19 cellular contexts compared by ENCODE assay signal in the genomic region with DNA sequence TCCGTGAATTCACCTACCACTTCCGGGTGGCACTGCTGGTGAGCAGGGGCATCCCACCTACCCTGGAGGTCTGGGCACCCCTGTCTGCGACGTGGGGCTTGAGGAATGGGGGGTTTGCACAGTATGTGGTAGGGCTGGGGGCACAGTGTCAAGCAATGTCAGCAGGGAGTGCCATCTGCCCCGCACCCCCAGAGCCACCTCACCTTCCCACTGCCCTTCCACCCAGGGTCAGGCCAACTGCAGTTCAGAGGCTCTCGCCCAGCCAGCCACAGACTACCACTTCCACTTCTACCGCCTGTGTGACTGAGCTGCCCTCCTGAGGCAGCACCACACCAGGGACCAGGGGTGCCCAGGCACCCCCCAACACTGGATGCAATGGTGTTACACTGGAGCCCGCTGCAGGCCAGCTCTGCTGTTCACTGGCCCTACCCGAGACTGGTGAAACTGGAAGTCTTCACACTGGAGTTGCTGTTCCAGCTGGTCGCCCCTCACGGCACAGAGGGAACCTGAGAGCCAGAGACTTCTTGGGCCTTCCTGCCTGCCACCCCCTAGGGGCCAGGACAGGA. TPM values are rescaled to one million over a fixed set of nuclear protein-coding genes. Genes with fewer than 3 reads are reported as not detected.
DNase-seq lines count a peak whose midpoint lies in the region; ATAC-seq and TF ChIP-seq lines count a peak whose summit lies in the region.
"Had no signal": no experiment of that assay in that cellular context is flagged by ENCODE, and none has a peak within 500 bp of the region (broad histone marks: within the 10 kb centered on the region; RNA-seq: fewer than 3 reads in every experiment).

No MANE protein-coding gene starts in this region.

- WGBS in mesendoderm (ENCODE audit: extremely low coverage, insufficient coverage, low lambda C conversion rate): no CpG with 5 or more reads among the region's 11 CpGs

- DNase-seq in stimulated activated naive CD8-positive, alpha-beta T cell treated with anti-CD3 and anti-CD28 coated beads, Interleukin-15, amount 100 ng/mL, for 72 hours: no peak
- no peak for DNase-seq in stimulated activated naive CD8-positive, alpha-beta T cell treated with anti-CD3 and anti-CD28 coated beads, Interleukin-15, Interleukin-2, amounts not matched to agents 100 U/mL and 50 U/mL, for 24 hours
- DNase-seq in kidney tubule cell (ENCODE audit: low spot score): peak; percentile 77
- DNase-seq in upper lobe of right lung: peak; percentile 60
- no peak for DNase-seq in occipital lobe (lab: John Stamatoyannopoulos, UW)
- no peak for DNase-seq in mesendoderm
- DNase-seq: activated CD4-positive, alpha-beta T cell treated with anti-CD3 and anti-CD28 coated beads for 36 hours; activated CD8-positive, alpha-beta memory T cell treated with anti-CD3 and anti-CD28 coated beads, Interleukin-2, amount 50 U/mL, for 4 hours; anterior cingulate cortex; CD4-positive, CD25-positive, alpha-beta regulatory T cell; cerebellar nuclear complex; DMS79; NCI-H1092 treated with DMSO at 0.1 percent for 48 hours; NCI-H2107; NCI-H526 treated with DMSO at 0.1 percent for 48 hours; stomach; uterus had no signal

- no peaks in the 10 kb centered on the region for H3K27me3 ChIP-seq in upper lobe of right lung
- H3K27me3 ChIP-seq in mesendoderm (ENCODE audit: insufficient read depth, low read length, poor library complexity): no peaks in the 10 kb centered on the region
- H3K27me3 ChIP-seq: stomach, uterus had no signal

- H3K56ac ChIP-seq in mesendoderm (ENCODE audit: low read length): no peak overlapping the region

- H3K4me2 ChIP-seq in mesendoderm (ENCODE audit: low read length): no peak overlapping the region
- H3K4me2 ChIP-seq: KMS-11 had no signal

- H3K27ac ChIP-seq in upper lobe of right lung: no peak overlapping the region
- H3K27ac ChIP-seq in mesendoderm (ENCODE audit: low read depth, low read length): no peak overlapping the region
- H3K27ac ChIP-seq: KMS-11, SK-N-MC, uterus had no signal

- H3K27me3 Mint-ChIP-seq in stimulated activated naive CD8-positive, alpha-beta T cell treated with anti-CD3 and anti-CD28 coated beads, Interleukin-15, amount 100 ng/mL, for 72 hours: no peaks in the 10 kb centered on the region
- H3K27me3 Mint-ChIP-seq: activated CD4-positive, alpha-beta T cell treated with anti-CD3 and anti-CD28 coated beads for 36 hours; CD4-positive, CD25-positive, alpha-beta regulatory T cell had no signal

- no peak overlapping the region for H3K18ac ChIP-seq in mesendoderm (ENCODE audit: low read length)

- H2BK15ac ChIP-seq in mesendoderm (replicated peaks; ENCODE audit: low read depth): no peak overlapping the region

- H3K9me3 ChIP-seq in upper lobe of right lung: no peaks in the 10 kb centered on the region
- H3K9me3 ChIP-seq: stomach, uterus had no signal

- H3K79me1 ChIP-seq in mesendoderm (ENCODE audit: low read length): peaks cover 8% of the 10 kb centered on the region

- no peak for TF ChIP-seq CTCF in upper lobe of right lung (IDR thresholded peaks at IDR 0.05)

- H3K27ac Mint-ChIP-seq in stimulated activated naive CD8-positive, alpha-beta T cell treated with anti-CD3 and anti-CD28 coated beads, Interleukin-15, amount 100 ng/mL, for 72 hours: no peak overlapping the region
- H3K27ac Mint-ChIP-seq: activated CD4-positive, alpha-beta T cell treated with anti-CD3 and anti-CD28 coated beads for 36 hours; CD4-positive, CD25-positive, alpha-beta regulatory T cell had no signal

- H3K36me3 ChIP-seq in upper lobe of right lung (peaks cover 63% of the 10 kb centered on the region), mesendoderm (ENCODE audit: control insufficient read depth, insufficient read depth, low read length) (peaks cover 8% of the 10 kb centered on the region)
- H3K36me3 ChIP-seq: uterus had no signal

- peak; percentile 6 for ATAC-seq in stimulated activated naive CD8-positive, alpha-beta T cell treated with anti-CD3 and anti-CD28 coated beads, Interleukin-15, amount 100 ng/mL, for 72 hours
- ATAC-seq in stimulated activated naive CD8-positive, alpha-beta T cell treated with anti-CD3 and anti-CD28 coated beads, Interleukin-15, Interleukin-2, amounts not matched to agents 100 U/mL and 50 U/mL, for 24 hours: no peak
- ATAC-seq in upper lobe of right lung: no peak
- ATAC-seq: activated CD4-positive, alpha-beta T cell treated with anti-CD3 and anti-CD28 coated beads for 36 hours had no signal

- no peaks in the 10 kb centered on the region for H3K9me3 Mint-ChIP-seq in stimulated activated naive CD8-positive, alpha-beta T cell treated with anti-CD3 and anti-CD28 coated beads, Interleukin-15, amount 100 ng/mL, for 72 hours
- H3K9me3 Mint-ChIP-seq: CD4-positive, CD25-positive, alpha-beta regulatory T cell had no signal

- H3K4me3 Mint-ChIP-seq in stimulated activated naive CD8-positive, alpha-beta T cell treated with anti-CD3 and anti-CD28 coated beads, Interleukin-15, amount 100 ng/mL, for 72 hours: no peak overlapping the region
- H3K4me3 Mint-ChIP-seq: activated CD4-positive, alpha-beta T cell treated with anti-CD3 and anti-CD28 coated beads for 36 hours had no signal

- intact Hi-C loops in upper lobe of right lung (cut with DNase I): loop anchor here (10.0 kb wide), 1 partner anchor 299 kb away; no protein-coding TSS in a partner anchor

- H3K79me2 ChIP-seq in mesendoderm (ENCODE audit: control insufficient read depth, insufficient read depth, low read length): no peaks in the 10 kb centered on the region

- no peak overlapping the region for H2AK5ac ChIP-seq in mesendoderm (ENCODE audit: low read length)

- H3K4me1 Mint-ChIP-seq in stimulated activated naive CD8-positive, alpha-beta T cell treated with anti-CD3 and anti-CD28 coated beads, Interleukin-15, amount 100 ng/mL, for 72 hours: peaks cover 22% of the 10 kb centered on the region

- H3K4me3 ChIP-seq in upper lobe of right lung (no peak overlapping the region), mesendoderm (ENCODE audit: low read length) (no peak overlapping the region)
- H3K4me3 ChIP-seq: SK-N-MC, stomach, uterus had no signal

- no peak overlapping the region for H4K5ac ChIP-seq in mesendoderm (ENCODE audit: low read length)

- no peak overlapping the region for H3K4ac ChIP-seq in mesendoderm (ENCODE audit: low read depth, low read length)

- no peak overlapping the region for H3K23ac ChIP-seq in mesendoderm (ENCODE audit: low read length)

- no peak overlapping the region for H2BK120ac ChIP-seq in mesendoderm (ENCODE audit: low read depth, low read length)

- no peak overlapping the region for H3K9ac ChIP-seq in mesendoderm (ENCODE audit: low read length)
- H3K9ac ChIP-seq: KMS-11 had no signal

- H2BK5ac ChIP-seq in mesendoderm (ENCODE audit: low read length): no peak overlapping the region

- H4K8ac ChIP-seq in mesendoderm (ENCODE audit: low read depth, low read length): no peak overlapping the region

- H3K4me1 ChIP-seq in upper lobe of right lung: no peaks in the 10 kb centered on the region
- H3K4me1 ChIP-seq in mesendoderm (ENCODE audit: control insufficient read depth, low read depth, low read length): no peaks in the 10 kb centered on the region
- H3K4me1 ChIP-seq: uterus had no signal

RNA-seq across cellular contexts. Expression of a gene that starts 6.5 kb away (rescaled TPM):
- total RNA-seq in upper lobe of right lung (94.0 TPM), occipital lobe (39.6 TPM)
- polyA plus RNA-seq in mesendoderm (2013, experiment 1 of 2): 285 TPM
- polyA plus RNA-seq in mesendoderm (2013, experiment 2 of 2): 285 TPM

RNA-seq across cellular contexts. Expression of a gene that starts 6.8 kb away (rescaled TPM):
- total RNA-seq in upper lobe of right lung (4.9 TPM), occipital lobe (13.3 TPM)
- polyA plus RNA-seq in mesendoderm (2013, experiment 1 of 2): 74.6 TPM
- polyA plus RNA-seq in mesendoderm (2013, experiment 2 of 2): 75.1 TPM

RNA-seq across cellular contexts. Expression of a gene that starts 30.9 kb away (rescaled TPM):
- total RNA-seq in upper lobe of right lung (68.0 TPM), occipital lobe (85.0 TPM)
- 104 TPM for polyA plus RNA-seq in mesendoderm (2013, experiment 1 of 2)
- 102 TPM for polyA plus RNA-seq in mesendoderm (2013, experiment 2 of 2)

RNA-seq across cellular contexts. Expression of a gene that starts 33.5 kb away (rescaled TPM):
- 62.6 TPM for total RNA-seq in upper lobe of right lung
- total RNA-seq in occipital lobe: 0.94 TPM
- polyA plus RNA-seq in mesendoderm (2013, experiment 1 of 2): 3.0 TPM
- 2.6 TPM for polyA plus RNA-seq in mesendoderm (2013, experiment 2 of 2)

RNA-seq across cellular contexts. Expression of a gene that starts 42.2 kb away (rescaled TPM):
- total RNA-seq in upper lobe of right lung (75.1 TPM), occipital lobe (109 TPM)
- 493 TPM for polyA plus RNA-seq in mesendoderm (2013, experiment 1 of 2)
- 506 TPM for polyA plus RNA-seq in mesendoderm (2013, experiment 2 of 2)

Comparison
In these comparisons a context has a peak if more than half of its experiments do, and no peak if none do; other contexts are left out.
1. DNase-seq: peak in kidney tubule cell (single experiment) and upper lobe of right lung (single experiment); none in stimulated activated naive CD8-positive, alpha-beta T cell treated with anti-CD3 and anti-CD28 coated beads, Interleukin-15, amount 100 ng/mL, for 72 hours (0 of 2), stimulated activated naive CD8-positive, alpha-beta T cell treated with anti-CD3 and anti-CD28 coated beads, Interleukin-15, Interleukin-2, amounts not matched to agents 100 U/mL and 50 U/mL, for 24 hours (single experiment), occipital lobe (single experiment) and mesendoderm (single experiment).